9 cellular contexts compared by ENCODE assay signal in genomic region chr20:58233881-58234528, GRCh38. TPM values are rescaled to one million over a fixed set of nuclear protein-coding genes. Genes with fewer than 3 reads are reported as not detected.
DNase-seq lines count a peak whose midpoint lies in the region; ATAC-seq and TF ChIP-seq lines count a peak whose summit lies in the region.
"Had no signal": no experiment of that assay in that cellular context is flagged by ENCODE, and none has a peak within 500 bp of the region (broad histone marks: within the 10 kb centered on the region; RNA-seq: fewer than 3 reads in every experiment).

No MANE protein-coding gene starts in this region.

- H3K27me3 Mint-ChIP-seq in T-helper 17 cell (peaks cover 18% of the 10 kb centered on the region), neural crest cell (ENCODE audit: low read depth) (peaks cover 68% of the 10 kb centered on the region)
- H3K27me3 Mint-ChIP-seq in T-helper 2 cell treated with Interferon-gamma antibody and Interleukin-4, amounts not matched to agents 5 μg/mL and 100 μg/mL, for 36 hours (ENCODE audit: low read depth), result peaks cover 18% of the 10 kb centered on the region

- peak; percentile 71 for TF ChIP-seq CTCF in neural crest cell (conservative IDR thresholded peaks at IDR 0.05)

- peaks cover 2% of the 10 kb centered on the region for H3K36me3 Mint-ChIP-seq in T-helper 17 cell (ENCODE audit: low read depth)
- peaks cover 2% of the 10 kb centered on the region for H3K36me3 Mint-ChIP-seq in neural crest cell (ENCODE audit: low read depth)
- peaks cover 20% of the 10 kb centered on the region for H3K36me3 Mint-ChIP-seq in T-helper 2 cell treated with Interferon-gamma antibody and Interleukin-4, amounts not matched to agents 5 μg/mL and 100 μg/mL, for 36 hours (ENCODE audit: low read depth)

- no peaks in the 10 kb centered on the region for H3K9me3 ChIP-seq in T-helper 17 cell (ENCODE audit: control insufficient read depth, low read length, poor library complexity, severe bottlenecking)

- H3K27ac Mint-ChIP-seq in T-helper 17 cell, result peak overlapping the region; percentile 16
- H3K27ac Mint-ChIP-seq in neural crest cell (ENCODE audit: unreplicated experiment), result no peak overlapping the region
- no peak overlapping the region for H3K27ac Mint-ChIP-seq in T-helper 2 cell treated with Interferon-gamma antibody and Interleukin-4, amounts not matched to agents 5 μg/mL and 100 μg/mL, for 36 hours

- peaks cover 10% of the 10 kb centered on the region for H3K4me1 Mint-ChIP-seq in T-helper 17 cell
- peaks cover 16% of the 10 kb centered on the region for H3K4me1 Mint-ChIP-seq in neural crest cell
- peaks cover 31% of the 10 kb centered on the region for H3K4me1 Mint-ChIP-seq in T-helper 2 cell treated with Interferon-gamma antibody and Interleukin-4, amounts not matched to agents 5 μg/mL and 100 μg/mL, for 36 hours (ENCODE audit: low read depth)

- H3K4me3 Mint-ChIP-seq in T-helper 17 cell (no peak overlapping the region), neural crest cell (no peak overlapping the region)
- H3K4me3 Mint-ChIP-seq in T-helper 2 cell treated with Interferon-gamma antibody and Interleukin-4, amounts not matched to agents 5 μg/mL and 100 μg/mL, for 36 hours, result no peak overlapping the region

- no peaks in the 10 kb centered on the region for H3K9me3 Mint-ChIP-seq in neural crest cell
- H3K9me3 Mint-ChIP-seq in T-helper 2 cell treated with Interferon-gamma antibody and Interleukin-4, amounts not matched to agents 5 μg/mL and 100 μg/mL, for 36 hours, result no peaks in the 10 kb centered on the region

- DNase-seq in NCI-H2227 (lab: John Stamatoyannopoulos, UW; ENCODE audit: unreplicated experiment), result peak; percentile 45
- no peak for DNase-seq in NCI-H2227 treated with DMSO at 0.1 percent for 48 hours (lab: John Stamatoyannopoulos, UW)
- peak; percentile 32 to 40 (median 33) for DNase-seq in T-helper 17 cell
- peak; percentile 18 for DNase-seq in cerebellar cortex (ENCODE audit: low spot score)
- DNase-seq in neural crest cell (ENCODE audit: low read depth, low spot score), result peak; percentile 77
- DNase-seq in NOMO-1 treated with dmso at 0.1 percent for 144 hours (lab: John Stamatoyannopoulos, UW; ENCODE audit: unreplicated experiment), result no peak
- no peak for DNase-seq in NCI-H146 treated with DMSO at 0.1 percent for 48 hours (lab: John Stamatoyannopoulos, UW; ENCODE audit: unreplicated experiment)
- DNase-seq in T-helper 2 cell treated with Interferon-gamma antibody and Interleukin-4, amounts not matched to agents 5 μg/mL and 100 μg/mL, for 36 hours (ENCODE audit: low spot score), result no peak

- ATAC-seq in T-helper 17 cell, result no peak

RNA-seq across cellular contexts. Expression of gene ANKRD60, which starts 5.6 kb away (rescaled TPM):
- total RNA-seq in T-helper 17 cell (not detected), neural crest cell (not detected in 2 replicates)
- total RNA-seq: activated CD8-positive, alpha-beta memory T cell treated with anti-CD3 and anti-CD28 coated beads for 36 hours had no signal

Comparison
In these comparisons a context has a peak if more than half of its experiments do, and no peak if none do; other contexts are left out.
1. DNase-seq: peak in NCI-H2227 (single experiment), T-helper 17 cell (3 of 3), cerebellar cortex (single experiment) and neural crest cell (single experiment); none in NCI-H2227 treated with DMSO at 0.1 percent for 48 hours (single experiment), NOMO-1 treated with dmso at 0.1 percent for 144 hours (single experiment), NCI-H146 treated with DMSO at 0.1 percent for 48 hours (single experiment) and T-helper 2 cell treated with Interferon-gamma antibody and Interleukin-4, amounts not matched to agents 5 μg/mL and 100 μg/mL, for 36 hours (single experiment).